ENCODE assay signal across 20 cellular contexts in the genomic region with DNA sequence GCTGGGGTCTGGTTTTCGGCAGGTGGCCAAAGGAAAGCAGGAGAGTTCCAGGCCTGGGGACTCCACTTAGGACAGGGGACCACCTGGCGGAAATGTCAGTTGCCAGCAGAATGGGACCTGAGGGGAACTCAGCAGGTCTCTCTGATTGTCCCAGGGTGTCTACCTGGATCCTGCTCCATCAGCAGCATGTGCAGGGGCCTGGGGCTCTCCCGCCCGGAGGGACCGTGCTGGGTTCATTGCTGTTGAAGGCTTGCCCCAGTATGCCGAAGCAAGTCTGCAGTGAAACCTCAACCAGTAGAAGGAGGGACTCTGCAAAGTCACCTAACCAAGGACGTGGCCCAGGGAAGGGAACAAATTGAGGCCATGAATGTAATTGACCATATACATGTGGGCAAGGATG.
"Had no signal": no experiment of that assay in that cellular context is flagged by ENCODE, and none has a peak within 500 bp of the region (broad histone marks: within the 10 kb centered on the region; RNA-seq: fewer than 3 reads in every experiment).

No MANE protein-coding gene starts in this region.

- H3K36me3 Mint-ChIP-seq: IgD-negative memory B cell had no signal

- H3K9ac ChIP-seq: SK-N-SH had no signal

- H3K27ac Mint-ChIP-seq: IgD-negative memory B cell had no signal

- H3K4me1 Mint-ChIP-seq: IgD-negative memory B cell had no signal

- H3K27me3 Mint-ChIP-seq: IgD-negative memory B cell had no signal

- H3K27ac ChIP-seq: HL-60, RWPE1 had no signal

- H3K4me2 ChIP-seq: SK-N-SH had no signal

- DNase-seq: KBM-7; MV-4-11; NCI-H1048; NCI-H1436 treated with DMSO at 0.1 percent for 48 hours; NCI-H1694; NCI-H187 treated with DMSO at 0.1 percent for 48 hours; NCI-H2029 treated with DMSO at 0.1 percent for 48 hours; NCI-H446; NCI-H510A; NCI-H524 treated with DMSO at 0.1 percent for 48 hours; NCI-H69; NCI-H774; NK-92 treated with Interleukin-12 subunit alpha and Interleukin-12 subunit beta, amount 100 ng/mL, for 24 hours; PC-3; SHP77 had no signal

- H3K4me3 Mint-ChIP-seq: IgD-negative memory B cell had no signal

- ATAC-seq: Panc1, PC-3 had no signal
